Comparison of ENCODE assay signal across 13 cellular contexts in genomic region chr3:71309342-71309741, GRCh38.
DNase-seq lines count a peak whose midpoint lies in the region; ATAC-seq, FAIRE-seq and TF ChIP-seq lines count a peak whose summit lies in the region.
"Had no signal": no experiment of that assay in that cellular context is flagged by ENCODE, and none has a peak within 500 bp of the region (broad histone marks: within the 10 kb centered on the region; RNA-seq: fewer than 3 reads in every experiment).

No MANE protein-coding gene starts in this region.

- peaks cover 3% of the 10 kb centered on the region; the same call in 1 of the 2 replicates for H3K79me2 ChIP-seq in GM23248 (ENCODE audit: insufficient read depth)

- H3K4me3 ChIP-seq in GM23248 = no peak overlapping the region
- H3K4me3 ChIP-seq in adipocyte (ENCODE audit: low read length) = no peak overlapping the region

- WGBS in GM23248 (ENCODE audit: low coverage in 1 of 2, low lambda C conversion rate in 2 of 2, missing lambda C conversion rate in 2 of 2), 2 experiments = 91 to 95% methylated on average over 3 of the region's 3 CpGs

- no peaks in the 10 kb centered on the region for H3K27me3 ChIP-seq in GM23248 (replicated peaks; ENCODE audit: insufficient read depth)
- no peaks in the 10 kb centered on the region for H3K27me3 ChIP-seq in adipocyte (replicated peaks; ENCODE audit: control insufficient read depth, insufficient read depth, low read length)

- no peaks in the 10 kb centered on the region for H3K27me3 Mint-ChIP-seq in T-helper 17 cell
- H3K27me3 Mint-ChIP-seq: dendritic cell treated with granulocyte-macrophage colony-stimulating factor and Interleukin-4, amounts not matched to agents 40 ng/mL and 50 ng/mL, for 4 days had no signal

- in situ Hi-C loops in GM23248 (cut with MboI) = no loop called here

- H3K4me2 ChIP-seq in GM23248 (ENCODE audit: unreplicated experiment) = peak overlapping the region; percentile 81

- peak; percentile 31 for DNase-seq in GM23248
- DNase-seq in T-helper 17 cell = no peak
- peak; percentile 87 for DNase-seq in adipocyte (ENCODE audit: low read depth)
- DNase-seq in stimulated activated CD4-positive, alpha-beta T cell treated with anti-CD3 and anti-CD28 coated beads, Interleukin-4, amount 100 ng/mL, for 24 hours = peak; percentile 59
- DNase-seq in DMS114 treated with DMSO at 0.1 percent for 48 hours (lab: John Stamatoyannopoulos, UW; ENCODE audit: unreplicated experiment) = no peak
- DNase-seq in D721Med (ENCODE audit: insufficient read length, low spot score) = no peak
- DNase-seq: activated CD4-positive, CD25-positive, alpha-beta regulatory T cell treated with anti-CD3 and anti-CD28 coated beads, Interleukin-2, amount 50 U/mL, for 72 hours; H7; head of caudate nucleus; NCI-H187 treated with DMSO at 0.1 percent for 48 hours had no signal

- ATAC-seq in T-helper 17 cell (peak; percentile 66), HG03354 (IDR thresholded peaks at IDR 0.05; ENCODE audit: poor library complexity, severe bottlenecking, unreplicated experiment) (no peak), GM21825 (IDR thresholded peaks at IDR 0.05; ENCODE audit: unreplicated experiment) (no peak)

- H3F3A ChIP-seq in GM23248 (ENCODE audit: insufficient read depth) = peaks cover 31% of the 10 kb centered on the region

- peaks cover 30% of the 10 kb centered on the region for H3K4me1 ChIP-seq in GM23248 (ENCODE audit: insufficient read depth)
- peaks cover 22% of the 10 kb centered on the region for H3K4me1 ChIP-seq in adipocyte (ENCODE audit: control insufficient read depth, insufficient read depth, low read length)

- TF ChIP-seq CTCF in D721Med (IDR thresholded peaks at IDR 0.05; ENCODE audit: insufficient read depth, missing control alignments) = no peak

- no peaks in the 10 kb centered on the region for H4K20me1 ChIP-seq in GM23248 (ENCODE audit: insufficient read depth)

- no peak overlapping the region for H3K4me3 Mint-ChIP-seq in T-helper 17 cell
- H3K4me3 Mint-ChIP-seq: dendritic cell treated with granulocyte-macrophage colony-stimulating factor and Interleukin-4, amounts not matched to agents 40 ng/mL and 50 ng/mL, for 4 days had no signal

- peaks cover 43% of the 10 kb centered on the region for H3K4me1 Mint-ChIP-seq in T-helper 17 cell

- H3K36me3 Mint-ChIP-seq in T-helper 17 cell (ENCODE audit: low read depth) = peaks cover 6% of the 10 kb centered on the region

- H3K27ac Mint-ChIP-seq in T-helper 17 cell = peak overlapping the region; percentile 59
- H3K27ac Mint-ChIP-seq: dendritic cell treated with granulocyte-macrophage colony-stimulating factor and Interleukin-4, amounts not matched to agents 40 ng/mL and 50 ng/mL, for 4 days had no signal

- H3K27ac ChIP-seq in GM23248 = peak overlapping the region; percentile 83

- H3K9me2 ChIP-seq in GM23248 (ENCODE audit: insufficient read depth) = no peaks in the 10 kb centered on the region

- H3K9me3 ChIP-seq in GM23248 (ENCODE audit: low read depth) (no peaks in the 10 kb centered on the region), T-helper 17 cell (ENCODE audit: control insufficient read depth, low read length, poor library complexity, severe bottlenecking) (no peaks in the 10 kb centered on the region), adipocyte (ENCODE audit: control insufficient read depth, low read length) (no peaks in the 10 kb centered on the region)

- FAIRE-seq in D721Med (lab: Jason Lieb, UNC) = no peak

- no peak overlapping the region for H2AFZ ChIP-seq in GM23248

- H3K36me3 ChIP-seq in GM23248 (ENCODE audit: low read depth) (no peaks in the 10 kb centered on the region), adipocyte (ENCODE audit: control insufficient read depth, insufficient read depth, low read length, severe bottlenecking) (no peaks in the 10 kb centered on the region)

- H3K9ac ChIP-seq in GM23248 (no peak overlapping the region), adipocyte (ENCODE audit: low read length) (no peak overlapping the region)

Comparison
In these comparisons a context has a peak if more than half of its experiments do, and no peak if none do; other contexts are left out.
1. DNase-seq: peak in GM23248 (single experiment), adipocyte (single experiment) and stimulated activated CD4-positive, alpha-beta T cell treated with anti-CD3 and anti-CD28 coated beads, Interleukin-4, amount 100 ng/mL, for 24 hours (single experiment); none in T-helper 17 cell (0 of 3), DMS114 treated with DMSO at 0.1 percent for 48 hours (single experiment) and D721Med (single experiment).